ENCODE assay signal across 39 cellular contexts in genomic region chr2:18706001-18706400, GRCh38.
"Had no signal": no experiment of that assay in that cellular context is flagged by ENCODE, and none has a peak within 500 bp of the region (broad histone marks: within the 10 kb centered on the region; RNA-seq: fewer than 3 reads in every experiment).

No MANE protein-coding gene starts in this region.

- H3K4me3 Mint-ChIP-seq: activated naive CD4-positive, alpha-beta T cell treated with anti-CD3 and anti-CD28 coated beads for 36 hours; activated naive CD4-positive, alpha-beta T cell treated with anti-CD3 and anti-CD28 coated beads, Interleukin-2, amount 10 ng/mL, durations not matched to agents 7 days and 5 days; activated naive CD4-positive, alpha-beta T cell treated with anti-CD3 and anti-CD28 coated beads, Interleukin-2, amount 50 U/mL, for 24 hours; activated naive CD8-positive, alpha-beta T cell; activated naive CD8-positive, alpha-beta T cell treated with anti-CD3 and anti-CD28 coated beads for 36 hours; activated naive CD8-positive, alpha-beta T cell treated with anti-CD3 and anti-CD28 coated beads, Interleukin-2, amount 10 ng/mL, durations not matched to agents 7 days and 5 days; activated naive CD8-positive, alpha-beta T cell treated with anti-CD3 and anti-CD28 coated beads, Interleukin-2, amount 50 U/mL, for 24 hours; activated T-cell treated with anti-CD3 and anti-CD28 coated beads, Interleukin-2, amount 50 U/mL, for 24 hours; activated T-cell treated with anti-CD3 and anti-CD28 coated beads, Interleukin-2, amount 50 U/mL, for 4 hours; activated T-cell treated with anti-CD3 and anti-CD28 coated beads, Interleukin-2, amount 50 U/mL, for 72 hours; activated T-helper 1 cell treated with anti-CD3 and anti-CD28 coated beads, Interleukin-12 subunit alpha, Interleukin-12 subunit beta, Interleukin-2, Interleukin-4 antibody, amounts not matched to agents 30 ng/mL and 10 ng/mL and 1 ng/mL, durations not matched to agents 14 hours and 24 hours and 36 hours; activated T-helper 17 cell treated with anti-CD3 and anti-CD28 coated beads, Interleukin-2, amount 50 U/mL, for 72 hours; brain; central memory CD8-positive, alpha-beta T cell had no signal

- H3K27me3 Mint-ChIP-seq: activated naive CD4-positive, alpha-beta T cell treated with anti-CD3 and anti-CD28 coated beads, Interleukin-2, amount 10 ng/mL, durations not matched to agents 7 days and 5 days; activated naive CD4-positive, alpha-beta T cell treated with anti-CD3 and anti-CD28 coated beads, Interleukin-2, amount 50 U/mL, for 24 hours; activated naive CD8-positive, alpha-beta T cell; activated naive CD8-positive, alpha-beta T cell treated with anti-CD3 and anti-CD28 coated beads for 36 hours; activated naive CD8-positive, alpha-beta T cell treated with anti-CD3 and anti-CD28 coated beads, Interleukin-2, amount 10 ng/mL, durations not matched to agents 7 days and 5 days; activated naive CD8-positive, alpha-beta T cell treated with anti-CD3 and anti-CD28 coated beads, Interleukin-2, amount 50 U/mL, for 24 hours; activated T-cell treated with anti-CD3 and anti-CD28 coated beads, Interleukin-2, amount 50 U/mL, for 24 hours; activated T-helper 17 cell treated with anti-CD3 and anti-CD28 coated beads, Interleukin-2, amount 50 U/mL, for 72 hours; brain; central memory CD8-positive, alpha-beta T cell had no signal

- H3K4me3 ChIP-seq: adrenal gland, ascending aorta, body of pancreas, breast epithelium, cardiac muscle cell had no signal

- DNase-seq: activated effector memory CD4-positive, alpha-beta T cell treated with anti-CD3 and anti-CD28 coated beads, Interleukin-2, amount 50 U/mL, for 16 hours; activated gamma-delta T cell; activated gamma-delta T cell treated with Interleukin-2 at 50 U/mL for 16 hours; activated naive CD4-positive, alpha-beta T cell; activated naive CD4-positive, alpha-beta T cell treated with anti-CD3 and anti-CD28 coated beads for 36 hours; activated naive CD4-positive, alpha-beta T cell treated with anti-CD3 and anti-CD28 coated beads, Interleukin-2, amount 10 ng/mL, durations not matched to agents 7 days and 5 days; activated naive CD4-positive, alpha-beta T cell treated with anti-CD3 and anti-CD28 coated beads, Interleukin-2, amount 50 U/mL, for 16 hours; activated naive CD4-positive, alpha-beta T cell treated with Interleukin-2 at 50 U/mL for 16 hours; activated naive CD8-positive, alpha-beta T cell treated with anti-CD3 and anti-CD28 coated beads for 36 hours; activated naive CD8-positive, alpha-beta T cell treated with anti-CD3 and anti-CD28 coated beads, Interleukin-2, amount 10 ng/mL, durations not matched to agents 7 days and 5 days; activated naive CD8-positive, alpha-beta T cell treated with anti-CD3 and anti-CD28 coated beads, Interleukin-2, amount 50 U/mL, for 24 hours; activated T-cell treated with anti-CD3 and anti-CD28 coated beads, Interleukin-2, amount 50 U/mL, for 1 hour; activated T-cell treated with anti-CD3 and anti-CD28 coated beads, Interleukin-2, amount 50 U/mL, for 24 hours; activated T-cell treated with anti-CD3 and anti-CD28 coated beads, Interleukin-2, amount 50 U/mL, for 4 hours; activated T-cell treated with anti-CD3 and anti-CD28 coated beads, Interleukin-2, amount 50 U/mL, for 48 hours; activated T-cell treated with anti-CD3 and anti-CD28 coated beads, Interleukin-2, amount 50 U/mL, for 72 hours; adrenal gland; amniotic stem cell; amygdala; anterior cingulate cortex; aorta; body of pancreas; brain microvascular endothelial cell; caudate nucleus; central memory CD4-positive, alpha-beta T cell; cerebellar nuclear complex had no signal

- H3K36me3 Mint-ChIP-seq: activated naive CD4-positive, alpha-beta T cell treated with anti-CD3 and anti-CD28 coated beads, Interleukin-2, amount 10 ng/mL, durations not matched to agents 7 days and 5 days; activated naive CD4-positive, alpha-beta T cell treated with anti-CD3 and anti-CD28 coated beads, Interleukin-2, amount 50 U/mL, for 72 hours; activated naive CD8-positive, alpha-beta T cell treated with anti-CD3 and anti-CD28 coated beads, Interleukin-2, amount 10 ng/mL, durations not matched to agents 7 days and 5 days; brain had no signal

- H3K27ac Mint-ChIP-seq: activated naive CD4-positive, alpha-beta T cell treated with anti-CD3 and anti-CD28 coated beads for 36 hours; activated naive CD4-positive, alpha-beta T cell treated with anti-CD3 and anti-CD28 coated beads, Interleukin-2, amount 10 ng/mL, durations not matched to agents 7 days and 5 days; activated naive CD4-positive, alpha-beta T cell treated with anti-CD3 and anti-CD28 coated beads, Interleukin-2, amount 50 U/mL, for 24 hours; activated naive CD4-positive, alpha-beta T cell treated with anti-CD3 and anti-CD28 coated beads, Interleukin-2, amount 50 U/mL, for 72 hours; activated naive CD8-positive, alpha-beta T cell; activated naive CD8-positive, alpha-beta T cell treated with anti-CD3 and anti-CD28 coated beads for 36 hours; activated naive CD8-positive, alpha-beta T cell treated with anti-CD3 and anti-CD28 coated beads, Interleukin-2, amount 10 ng/mL, durations not matched to agents 7 days and 5 days; activated naive CD8-positive, alpha-beta T cell treated with anti-CD3 and anti-CD28 coated beads, Interleukin-2, amount 50 U/mL, for 24 hours; activated T-cell treated with anti-CD3 and anti-CD28 coated beads, Interleukin-2, amount 50 U/mL, for 24 hours; activated T-cell treated with anti-CD3 and anti-CD28 coated beads, Interleukin-2, amount 50 U/mL, for 72 hours; activated T-helper 1 cell treated with anti-CD3 and anti-CD28 coated beads, Interleukin-12 subunit alpha, Interleukin-12 subunit beta, Interleukin-2, Interleukin-4 antibody, amounts not matched to agents 30 ng/mL and 10 ng/mL and 1 ng/mL, durations not matched to agents 14 hours and 24 hours and 36 hours; activated T-helper 17 cell treated with anti-CD3 and anti-CD28 coated beads, Interleukin-2, amount 50 U/mL, for 72 hours; activated T-helper 2 cell treated with anti-CD3 and anti-CD28 coated beads, Interferon-gamma antibody, Interleukin-2, Interleukin-4, amounts not matched to agents 10 μg/mL and 5 μg/mL and 100 μg/mL, durations not matched to agents 14 hours and 24 hours and 36 hours; brain had no signal

- H3K36me3 ChIP-seq: adrenal gland, ascending aorta, brain microvascular endothelial cell, breast epithelium, cardiac muscle cell had no signal

- H3K4me1 Mint-ChIP-seq: activated naive CD4-positive, alpha-beta T cell treated with anti-CD3 and anti-CD28 coated beads, Interleukin-2, amount 10 ng/mL, durations not matched to agents 7 days and 5 days; activated naive CD8-positive, alpha-beta T cell treated with anti-CD3 and anti-CD28 coated beads for 36 hours; activated naive CD8-positive, alpha-beta T cell treated with anti-CD3 and anti-CD28 coated beads, Interleukin-2, amount 10 ng/mL, durations not matched to agents 7 days and 5 days; activated naive CD8-positive, alpha-beta T cell treated with anti-CD3 and anti-CD28 coated beads, Interleukin-2, amount 50 U/mL, for 24 hours; activated T-helper 17 cell treated with anti-CD3 and anti-CD28 coated beads, Interleukin-2, amount 50 U/mL, for 72 hours; brain; central memory CD8-positive, alpha-beta T cell had no signal

- H3K9me3 Mint-ChIP-seq: activated naive CD4-positive, alpha-beta T cell treated with anti-CD3 and anti-CD28 coated beads for 36 hours; activated naive CD4-positive, alpha-beta T cell treated with anti-CD3 and anti-CD28 coated beads, Interleukin-2, amount 10 ng/mL, durations not matched to agents 7 days and 5 days; activated naive CD4-positive, alpha-beta T cell treated with anti-CD3 and anti-CD28 coated beads, Interleukin-2, amount 50 U/mL, for 24 hours; activated naive CD4-positive, alpha-beta T cell treated with anti-CD3 and anti-CD28 coated beads, Interleukin-2, amount 50 U/mL, for 72 hours; activated naive CD8-positive, alpha-beta T cell treated with anti-CD3 and anti-CD28 coated beads for 36 hours; activated naive CD8-positive, alpha-beta T cell treated with anti-CD3 and anti-CD28 coated beads, Interleukin-2, amount 10 ng/mL, durations not matched to agents 7 days and 5 days; activated naive CD8-positive, alpha-beta T cell treated with anti-CD3 and anti-CD28 coated beads, Interleukin-2, amount 50 U/mL, for 24 hours; activated T-cell treated with anti-CD3 and anti-CD28 coated beads, Interleukin-2, amount 50 U/mL, for 24 hours; activated T-cell treated with anti-CD3 and anti-CD28 coated beads, Interleukin-2, amount 50 U/mL, for 72 hours; activated T-helper 1 cell treated with anti-CD3 and anti-CD28 coated beads, Interleukin-12 subunit alpha, Interleukin-12 subunit beta, Interleukin-2, Interleukin-4 antibody, amounts not matched to agents 30 ng/mL and 10 ng/mL and 1 ng/mL, durations not matched to agents 14 hours and 24 hours and 36 hours; activated T-helper 17 cell treated with anti-CD3 and anti-CD28 coated beads, Interleukin-2, amount 50 U/mL, for 72 hours; activated T-helper 2 cell treated with anti-CD3 and anti-CD28 coated beads, Interferon-gamma antibody, Interleukin-2, Interleukin-4, amounts not matched to agents 10 μg/mL and 5 μg/mL and 100 μg/mL, durations not matched to agents 14 hours and 24 hours and 36 hours; brain; central memory CD8-positive, alpha-beta T cell had no signal

- H3K9me3 ChIP-seq: adrenal gland, ascending aorta, body of pancreas, breast epithelium had no signal

- H3K27me3 ChIP-seq: adrenal gland, ascending aorta, body of pancreas, brain microvascular endothelial cell, breast epithelium, cardiac muscle cell had no signal

- H3K4me1 ChIP-seq: adrenal gland, ascending aorta, body of pancreas, breast epithelium had no signal

- H3K27ac ChIP-seq: adrenal gland, ascending aorta, body of pancreas, brain microvascular endothelial cell, breast epithelium, cardiac muscle cell had no signal

- FAIRE-seq: astrocyte, bronchial epithelial cell had no signal
